In the genomic region with DNA sequence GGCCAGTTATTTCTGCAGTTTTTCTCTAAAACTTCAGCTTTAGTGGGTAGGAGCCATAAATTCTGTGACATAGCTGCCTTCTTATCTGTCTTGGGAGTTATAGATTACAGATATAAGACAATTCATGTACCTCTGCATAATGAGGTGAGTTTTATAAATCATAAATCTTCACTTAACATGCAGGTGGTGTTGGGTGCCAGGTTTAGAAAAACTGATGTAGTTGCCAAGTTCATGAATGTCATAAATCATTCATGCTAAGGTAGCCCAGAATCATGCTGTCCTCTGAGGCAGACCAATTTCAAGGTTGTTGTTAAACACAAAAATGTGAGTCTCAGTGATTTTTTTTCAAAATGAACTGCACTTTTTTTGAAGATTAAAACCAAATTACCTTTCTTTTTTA, we compare ENCODE assay signal across 16 cellular contexts. TPM values are rescaled to one million over a fixed set of nuclear protein-coding genes. Genes with fewer than 3 reads are reported as not detected.
DNase-seq lines count a peak whose midpoint lies in the region; ATAC-seq, FAIRE-seq and TF ChIP-seq lines count a peak whose summit lies in the region.
"Had no signal": no experiment of that assay in that cellular context is flagged by ENCODE, and none has a peak within 500 bp of the region (broad histone marks: within the 10 kb centered on the region; RNA-seq: fewer than 3 reads in every experiment).

No MANE protein-coding gene starts in this region.

- TF ChIP-seq CTCF in K562 (IDR thresholded peaks at IDR 0.05 in 2 of 3, conservative IDR thresholded peaks at IDR 0.05 in 1 of 3; ENCODE audit: insufficient read depth in 2 of 3, low read depth in 1 of 3, low read length in 3 of 3) = no peak
- TF ChIP-seq CTCF in mucosa of descending colon (IDR thresholded peaks at IDR 0.05) = no peak

- H3K9me3 ChIP-seq in K562 (replicated peaks; ENCODE audit: control insufficient read depth, insufficient read depth, low read depth, low read length) (no peaks in the 10 kb centered on the region), mucosa of descending colon (no peaks in the 10 kb centered on the region)
- H3K9me3 ChIP-seq: Caco-2 had no signal

- H3K79me2 ChIP-seq in K562 (ENCODE audit: control insufficient read depth, insufficient read depth, low read length) = no peaks in the 10 kb centered on the region

- DNase-seq in HEK293T (ENCODE audit: extremely low spot score) (no peak), K562 (ENCODE audit: extremely low read depth in 1 of 4, low spot score in 3 of 4) (no peak), mucosa of descending colon (no peak)
- DNase-seq in stimulated activated CD4-positive, alpha-beta T cell treated with anti-CD3 and anti-CD28 coated beads, Interleukin-1b, Interleukin-23, amount 100 ng/mL, for 48 hours = no peak
- no peak for DNase-seq in activated T-cell treated with anti-CD3 and anti-CD28 coated beads, Interleukin-2, amount 50 U/mL, for 72 hours
- DNase-seq: C1 segment of cervical spinal cord; Caco-2; CD4-positive, alpha-beta memory T cell; DMS153; DND-41; H9 had no signal

- in situ Hi-C loops in K562 (cut with MboI) = loop anchor here (10.0 kb wide), 1 partner anchor 680 kb away; no protein-coding TSS in a partner anchor

- H4K20me1 ChIP-seq in K562 (replicated peaks; ENCODE audit: control insufficient read depth, insufficient read depth, low read length) = no peaks in the 10 kb centered on the region

- no TSS peak for BruUV-seq in K562 (replicated peaks; lab: Mats Ljungman, UMichigan)

- no peak overlapping the region for H3K9ac ChIP-seq in K562 (ENCODE audit: insufficient read depth in 1 of 2, low read depth in 2 of 2, low read length in 2 of 2)

- H3K27ac Mint-ChIP-seq in activated T-cell treated with anti-CD3 and anti-CD28 coated beads, Interleukin-2, amount 50 U/mL, for 72 hours = no peak overlapping the region
- H3K27ac Mint-ChIP-seq: GM23338, H9 had no signal

- H3K9me1 ChIP-seq in K562 (ENCODE audit: control insufficient read depth, insufficient read depth, low read length) = no peaks in the 10 kb centered on the region

- H3K4me1 ChIP-seq in K562 (replicated peaks in 1 of 2; ENCODE audit: control insufficient read depth in 2 of 2, insufficient read depth in 2 of 2, low read length in 2 of 2) (no peaks in the 10 kb centered on the region), mucosa of descending colon (ENCODE audit: low read depth) (peaks cover 3% of the 10 kb centered on the region)

- ATAC-seq in K562 = no peak
- ATAC-seq in mucosa of descending colon = peak; percentile 64
- no peak for ATAC-seq in activated T-cell treated with anti-CD3 and anti-CD28 coated beads, Interleukin-2, amount 50 U/mL, for 72 hours (replicated peaks in 1 of 2)
- no peak for ATAC-seq in GM19455 (IDR thresholded peaks at IDR 0.05; ENCODE audit: unreplicated experiment)
- ATAC-seq: GM23338, HCT116 had no signal

- no peak for TF ChIP-seq EP300 in K562 (IDR thresholded peaks at IDR 0.05; ENCODE audit: low read length)

- TF ChIP-seq POLR2A in K562 (conservative IDR thresholded peaks at IDR 0.05) = no peak

- no peaks in the 10 kb centered on the region for H3K4me1 Mint-ChIP-seq in activated T-cell treated with anti-CD3 and anti-CD28 coated beads, Interleukin-2, amount 50 U/mL, for 72 hours (ENCODE audit: low read depth)
- H3K4me1 Mint-ChIP-seq: CD4-positive, alpha-beta memory T cell; GM23338 had no signal

- no peak overlapping the region for H3K4me3 Mint-ChIP-seq in activated T-cell treated with anti-CD3 and anti-CD28 coated beads, Interleukin-2, amount 50 U/mL, for 72 hours
- H3K4me3 Mint-ChIP-seq: CD4-positive, alpha-beta memory T cell; GM23338; H9 had no signal

- H3K9me3 Mint-ChIP-seq in activated T-cell treated with anti-CD3 and anti-CD28 coated beads, Interleukin-2, amount 50 U/mL, for 72 hours = no peaks in the 10 kb centered on the region
- H3K9me3 Mint-ChIP-seq: CD4-positive, alpha-beta memory T cell; GM23338; H9 had no signal

- no peak for FAIRE-seq in K562 (lab: Jason Lieb, UNC)
- FAIRE-seq: G401.6, GM12892 had no signal

- no peak overlapping the region for H2AFZ ChIP-seq in K562 (ENCODE audit: low read depth, low read length)
- H2AFZ ChIP-seq: GM23338 had no signal

- H3K27ac ChIP-seq in K562 (ENCODE audit: extremely low read depth, low read depth, low read length) = no peak overlapping the region

- H3K36me3 ChIP-seq in K562 (ENCODE audit: control insufficient read depth, insufficient read depth, low read length) = no peaks in the 10 kb centered on the region
- no peaks in the 10 kb centered on the region for H3K36me3 ChIP-seq in mucosa of descending colon (ENCODE audit: low read depth)

- peaks cover 23% of the 10 kb centered on the region for H3K27me3 Mint-ChIP-seq in activated T-cell treated with anti-CD3 and anti-CD28 coated beads, Interleukin-2, amount 50 U/mL, for 72 hours (ENCODE audit: low read depth)

- no peak for TF ChIP-seq RAD21 in K562 (CRISPR knock-in tag; conservative IDR thresholded peaks at IDR 0.05 in 1 of 2, IDR thresholded peaks at IDR 0.05 in 1 of 2)

- H3K4me3 ChIP-seq in K562 (no peak overlapping the region), mucosa of descending colon (no peak overlapping the region)
- H3K4me3 ChIP-seq: GM23338 had no signal

- H3K36me3 Mint-ChIP-seq in activated T-cell treated with anti-CD3 and anti-CD28 coated beads, Interleukin-2, amount 50 U/mL, for 72 hours (ENCODE audit: insufficient read depth in 2 of 2) = no peaks in the 10 kb centered on the region
- H3K36me3 Mint-ChIP-seq: CD4-positive, alpha-beta memory T cell had no signal

- CTCF ChIA-PET in HEK293T (lab: Yijun Ruan, JAX) = interaction anchor here (0.6 to 0.8 kb wide), 2 partner anchors 37 to 116 kb away, joined by 3 to 6 read pairs; no protein-coding TSS in a partner anchor
- CTCF ChIA-PET in K562 (lab: Yijun Ruan, JAX; ENCODE audit: low intra/inter-chr PET ratio) = no interaction called here

- POLR2A ChIA-PET in HEK293T (lab: Yijun Ruan, JAX) = interaction anchor here (0.8 to 1.6 kb wide), 3 partner anchors 10 to 141 kb away, joined by 3 to 12 read pairs (median 3); partner anchors contain the start of gene HSPA9
- POLR2A ChIA-PET in K562 (lab: Yijun Ruan, JAX) = interaction anchor here (2.0 kb wide), 1 partner anchor 10 kb away, joined by 17 read pairs; the partner anchor contains the start of gene HSPA9

- no peak overlapping the region for H3K4me2 ChIP-seq in K562 (ENCODE audit: insufficient read depth, low read length)
- H3K4me2 ChIP-seq: GM23338 had no signal

- H3K27me3 ChIP-seq in K562 (ENCODE audit: control insufficient read depth in 2 of 2, insufficient read depth in 2 of 2, low read length in 2 of 2) = peaks cover 0 to 9% of the 10 kb centered on the region in 2 experiments; a peak in 1 of 5 replicates

- intact Hi-C loops in K562 (cut with micrococcal nuclease) (no loop called here), mucosa of descending colon (cut with DNase I, micrococcal nuclease) (no loop called here)

TF ChIP-seq in HEK293T, 16 proteins besides CTCF, POLR2A, EP300 and RAD21 (continues in another document):
- TF ChIP-seq CTBP1 (IDR thresholded peaks at IDR 0.05; ENCODE audit: borderline replicate concordance) (no peak), L3MBTL2 (conservative IDR thresholded peaks at IDR 0.05) (no peak)

TF ChIP-seq in K562, 482 proteins besides CTCF, POLR2A, EP300 and RAD21 (continues in another document):
- TF ChIP-seq ZNF444 (CRISPR knock-in tag; IDR thresholded peaks at IDR 0.05) = no peak

RNA-seq across cellular contexts. Expression of gene HSPA9, which starts 10.0 kb away (rescaled TPM):
- total RNA-seq in K562 (2011; cell fraction: chromatin; rRNA removed; ENCODE audit: low replicate concordance) = 389 and 542 TPM in 2 replicates
- 228 and 277 TPM in 2 replicates for total RNA-seq in K562 (2011; cell fraction: nucleolus; rRNA removed)
- total RNA-seq in K562 (2011; cell fraction: nucleoplasm; rRNA removed) = 287 and 329 TPM in 2 replicates
- 482 and 583 TPM in 2 replicates for total RNA-seq in K562 (2014; rRNA removed)
- total RNA-seq in K562 (2014; rRNA removed; fragmentation: Illumina TruSeq; extraction: Trizol) = 548 and 597 TPM in 2 replicates
- total RNA-seq in K562 (2015; rRNA removed; fragmentation: Illumina TruSeq; extraction: Trizol) = 522 and 545 TPM in 2 replicates
- 481 and 498 TPM in 2 replicates for total RNA-seq in K562 (2021)
- polyA plus RNA-seq in K562 (2011; rRNA removed) = 296 and 361 TPM in 2 replicates
- polyA plus RNA-seq in K562 (2011; cell fraction: cytosol; rRNA removed) = 229 and 239 TPM in 2 replicates
- 225 and 240 TPM in 2 replicates for polyA plus RNA-seq in K562 (2011; cell fraction: nucleus; rRNA removed)
- polyA plus RNA-seq in K562 (2012) = 333 and 576 TPM in 2 replicates
- polyA plus RNA-seq in K562 (2014; fragmentation: Illumina TruSeq; extraction: Trizol) = 474 and 552 TPM in 2 replicates
- 100 to 1,000 TPM; 195 to 294 TPM for polyA plus RNA-seq in K562 (2014; fragmentation: Nextera tagmentation; extraction: Ambion mirVana)
- 514 and 537 TPM in 2 replicates for polyA plus RNA-seq in K562 (2014; rRNA removed)
- polyA minus RNA-seq in K562 (2011; rRNA and poly(A)+ RNA removed) = 500 and 528 TPM in 2 replicates
- 329 and 345 TPM in 2 replicates for polyA minus RNA-seq in K562 (2011; cell fraction: cytosol; rRNA and poly(A)+ RNA removed)
- 149 and 198 TPM in 2 replicates for polyA minus RNA-seq in K562 (2011; cell fraction: nucleus; rRNA and poly(A)+ RNA removed)
- 100 to 1,000 TPM; 170 to 182 (median 173) TPM for total RNA-seq in mucosa of descending colon
- 100 to 1,000 TPM; 448 to 505 TPM for total RNA-seq in activated T-cell treated with anti-CD3 and anti-CD28 coated beads, Interleukin-2, amount 50 U/mL, for 72 hours

RNA-seq across cellular contexts. Expression of gene ETF1, which starts 42.2 kb away (rescaled TPM):
- 43.7 and 83.9 TPM in 2 replicates for total RNA-seq in K562 (2011; cell fraction: chromatin; rRNA removed; ENCODE audit: low replicate concordance)
- total RNA-seq in K562 (2011; cell fraction: nucleolus; rRNA removed) = 26.2 and 27.1 TPM in 2 replicates
- total RNA-seq in K562 (2011; cell fraction: nucleoplasm; rRNA removed) = 53.3 and 65.5 TPM in 2 replicates
- total RNA-seq in K562 (2014; rRNA removed) (149 and 157 TPM in 2 replicates), K562 (2014; rRNA removed; fragmentation: Illumina TruSeq; extraction: Trizol) (190 and 225 TPM in 2 replicates), K562 (2015; rRNA removed; fragmentation: Illumina TruSeq; extraction: Trizol) (146 and 159 TPM in 2 replicates), K562 (2021) (189 and 209 TPM in 2 replicates), mucosa of descending colon (100 to 1,000 TPM in 1 of 3 donors, 10 to 100 TPM in 2; 66.5 to 114 (median 85.7) TPM)
- polyA plus RNA-seq in K562 (2011; rRNA removed) (113 and 179 TPM in 2 replicates), K562 (2014; fragmentation: Illumina TruSeq; extraction: Trizol) (162 and 198 TPM in 2 replicates), K562 (2014; fragmentation: Nextera tagmentation; extraction: Ambion mirVana) (10 to 100 TPM; 53.7 to 57.3 TPM), K562 (2014; rRNA removed) (137 and 164 TPM in 2 replicates)
- 43.2 and 61.7 TPM in 2 replicates for polyA plus RNA-seq in K562 (2011; cell fraction: cytosol; rRNA removed)
- 33.0 and 41.2 TPM in 2 replicates for polyA plus RNA-seq in K562 (2011; cell fraction: nucleus; rRNA removed)
- polyA plus RNA-seq in K562 (2012) = 93.8 and 122 TPM in 2 replicates
- 249 and 254 TPM in 2 replicates for polyA minus RNA-seq in K562 (2011; rRNA and poly(A)+ RNA removed)
- polyA minus RNA-seq in K562 (2011; cell fraction: cytosol; rRNA and poly(A)+ RNA removed) = 67.7 and 94.2 TPM in 2 replicates
- 25.3 and 40.0 TPM in 2 replicates for polyA minus RNA-seq in K562 (2011; cell fraction: nucleus; rRNA and poly(A)+ RNA removed)
- 100 to 1,000 TPM; 106 to 111 TPM for total RNA-seq in activated T-cell treated with anti-CD3 and anti-CD28 coated beads, Interleukin-2, amount 50 U/mL, for 72 hours
